8 cellular contexts compared by ENCODE assay signal in the genomic region with DNA sequence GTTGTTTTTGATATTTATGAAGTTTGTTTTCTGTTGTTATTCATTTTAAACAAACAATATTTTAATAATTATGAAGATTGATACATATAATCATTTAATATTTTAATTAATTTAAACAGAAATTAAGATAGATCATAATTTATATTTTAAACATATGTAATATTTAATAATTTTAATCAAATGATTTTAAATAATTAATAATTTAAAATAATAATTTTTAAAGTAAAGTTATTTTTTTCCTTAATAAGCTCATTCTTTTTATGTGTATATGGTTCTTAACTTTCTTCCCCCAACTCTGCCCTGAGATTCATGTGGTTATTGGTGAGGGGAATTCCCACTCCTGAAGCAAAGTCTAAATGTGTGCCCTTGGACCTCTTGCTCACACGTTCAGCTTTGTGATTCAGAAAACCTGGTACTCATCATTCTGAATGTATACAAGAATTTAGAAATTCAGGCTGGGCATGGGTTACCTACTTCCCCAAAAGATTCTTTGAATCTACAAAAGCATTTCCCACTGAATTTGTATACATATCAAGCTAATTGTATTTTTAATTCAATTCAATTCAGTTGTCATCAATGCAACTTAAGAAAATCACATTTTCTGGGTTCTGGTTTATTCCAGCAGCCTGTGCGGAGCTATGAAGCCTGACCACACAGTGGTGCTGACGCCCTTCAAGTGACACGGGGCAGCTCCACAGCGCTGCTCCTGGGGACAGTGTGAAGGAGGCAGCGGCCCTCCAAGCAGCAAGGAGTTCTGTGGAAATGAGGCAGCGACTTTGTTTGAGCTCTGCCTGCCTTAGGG.
DNase-seq lines count a peak whose midpoint lies in the region; ATAC-seq lines count a peak whose summit lies in the region.

No MANE protein-coding gene starts in this region.

- peaks cover 9% of the 10 kb centered on the region for H3K4me1 Mint-ChIP-seq in activated naive CD8-positive, alpha-beta T cell treated with anti-CD3 and anti-CD28 coated beads, Interleukin-2, amount 50 U/mL, for 24 hours

- peak; percentile 95 for ATAC-seq in GM21528 (IDR thresholded peaks at IDR 0.05; ENCODE audit: low FRiP score, unreplicated experiment)
- ATAC-seq in activated naive CD8-positive, alpha-beta T cell treated with anti-CD3 and anti-CD28 coated beads, Interleukin-2, amount 50 U/mL, for 24 hours, result peak; percentile 95

- H3K27ac Mint-ChIP-seq in activated naive CD8-positive, alpha-beta T cell treated with anti-CD3 and anti-CD28 coated beads, Interleukin-2, amount 50 U/mL, for 24 hours, result no peak overlapping the region

- DNase-seq in NCI-H1694 treated with DMSO at 0.1 percent for 48 hours (lab: John Stamatoyannopoulos, UW), result peak; percentile 29
- DNase-seq in NCI-H1694 (lab: John Stamatoyannopoulos, UW), result no peak
- peak; percentile 84 for DNase-seq in HPDE6-E6E7 (ENCODE audit: extremely low spot score)
- DNase-seq in OCI-M1 (lab: John Stamatoyannopoulos, UW), result peak; percentile 86
- DNase-seq in activated naive CD8-positive, alpha-beta T cell treated with anti-CD3 and anti-CD28 coated beads, Interleukin-2, amount 50 U/mL, for 24 hours, result peak; percentile 40
- DNase-seq in head of caudate nucleus, result peak; percentile 61 to 88 (median 79)
- peak; percentile 67 to 97 (median 82) for DNase-seq in posterior cingulate gyrus

- intact Hi-C loops in head of caudate nucleus (cut with DNase I), result loop anchor here (5.0 kb wide), 1 partner anchor 369 kb away; no protein-coding TSS in a partner anchor
- intact Hi-C loops in posterior cingulate gyrus (cut with DNase I), result loop anchor here (1.0 to 5.0 kb wide), 2 partner anchors 169 to 370 kb away; a partner anchor contains a TSS

- H3K9me3 Mint-ChIP-seq in activated naive CD8-positive, alpha-beta T cell treated with anti-CD3 and anti-CD28 coated beads, Interleukin-2, amount 50 U/mL, for 24 hours, result no peaks in the 10 kb centered on the region

- H3K4me3 Mint-ChIP-seq in activated naive CD8-positive, alpha-beta T cell treated with anti-CD3 and anti-CD28 coated beads, Interleukin-2, amount 50 U/mL, for 24 hours, result no peak overlapping the region

- no peaks in the 10 kb centered on the region for H3K36me3 Mint-ChIP-seq in activated naive CD8-positive, alpha-beta T cell treated with anti-CD3 and anti-CD28 coated beads, Interleukin-2, amount 50 U/mL, for 24 hours (ENCODE audit: low read depth)

- H3K27me3 Mint-ChIP-seq in activated naive CD8-positive, alpha-beta T cell treated with anti-CD3 and anti-CD28 coated beads, Interleukin-2, amount 50 U/mL, for 24 hours, result peaks cover 31% of the 10 kb centered on the region
